ENCODE assay signal across 24 cellular contexts in the genomic region with DNA sequence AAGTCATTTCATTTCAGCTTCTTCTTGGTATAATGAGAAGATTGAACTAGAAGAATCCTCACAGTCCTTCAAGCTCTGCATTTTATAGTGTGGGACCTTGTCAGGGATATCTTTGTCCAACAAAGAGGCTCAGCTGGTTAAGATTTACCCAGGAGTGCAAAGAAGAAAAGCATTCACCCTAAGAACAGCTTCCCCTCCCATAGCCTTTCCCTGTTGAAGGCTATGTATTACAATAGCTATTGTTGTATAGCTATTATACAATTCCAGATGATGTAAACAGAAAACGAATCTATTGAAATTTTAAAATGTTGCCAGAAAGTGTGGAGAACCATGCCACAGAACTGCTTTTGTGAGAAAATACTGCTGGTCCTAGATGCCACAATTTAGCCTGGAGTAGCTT.
"Had no signal": no experiment of that assay in that cellular context is flagged by ENCODE, and none has a peak within 500 bp of the region (broad histone marks: within the 10 kb centered on the region; RNA-seq: fewer than 3 reads in every experiment).

No MANE protein-coding gene starts in this region.

- H3K9ac ChIP-seq: SK-N-SH had no signal

- H3K27me3 Mint-ChIP-seq: activated CD4-positive, alpha-beta memory T cell treated with anti-CD3 and anti-CD28 coated beads for 36 hours; activated CD4-positive, alpha-beta T cell treated with anti-CD3 and anti-CD28 coated beads, Interleukin-2, amount 10 ng/mL, durations not matched to agents 7 days and 5 days; activated naive CD8-positive, alpha-beta T cell had no signal

- H3K36me3 ChIP-seq: brain microvascular endothelial cell, cardiac muscle cell, SJCRH30 had no signal

- H3K4me1 ChIP-seq: SJCRH30 had no signal

- H3K27ac ChIP-seq: brain microvascular endothelial cell, cardiac muscle cell, SJCRH30, VCaP had no signal

- ATAC-seq: activated T-cell treated with anti-CD3 and anti-CD28 coated beads, Interleukin-2, amount 50 U/mL, for 4 hours had no signal

- H3K27me3 ChIP-seq: brain microvascular endothelial cell, cardiac muscle cell, SJCRH30 had no signal

- H3K4me1 Mint-ChIP-seq: activated CD4-positive, alpha-beta T cell treated with anti-CD3 and anti-CD28 coated beads, Interleukin-2, amount 10 ng/mL, durations not matched to agents 7 days and 5 days had no signal

- H3K9me3 Mint-ChIP-seq: activated CD4-positive, alpha-beta memory T cell treated with anti-CD3 and anti-CD28 coated beads for 36 hours; activated CD4-positive, alpha-beta T cell treated with anti-CD3 and anti-CD28 coated beads, Interleukin-2, amount 10 ng/mL, durations not matched to agents 7 days and 5 days; activated T-cell treated with anti-CD3 and anti-CD28 coated beads, Interleukin-2, amount 50 U/mL, for 4 hours had no signal

- H3K9me3 ChIP-seq: SJCRH30, SK-N-SH had no signal

- DNase-seq: activated CD4-positive, alpha-beta memory T cell treated with anti-CD3 and anti-CD28 coated beads for 36 hours; activated CD4-positive, alpha-beta T cell treated with anti-CD3 and anti-CD28 coated beads, Interleukin-2, amount 10 ng/mL, durations not matched to agents 7 days and 5 days; activated CD4-positive, CD25-positive, alpha-beta regulatory T cell; activated CD8-positive, alpha-beta memory T cell treated with anti-CD3 and anti-CD28 coated beads for 24 hours; activated effector memory CD4-positive, alpha-beta T cell treated with anti-CD3 and anti-CD28 coated beads, Interleukin-2, amount 50 U/mL, for 16 hours; activated naive CD4-positive, alpha-beta T cell treated with Interleukin-2 at 50 U/mL for 16 hours; activated T-cell treated with anti-CD3 and anti-CD28 coated beads, Interleukin-2, amount 50 U/mL, for 4 hours; amygdala; brain microvascular endothelial cell; KG1; NCI-H1092; NCI-H1417; NCI-H1930; NCI-H2171; NCI-H2227 treated with DMSO at 0.1 percent for 48 hours; NCI-H446 treated with DMSO at 0.1 percent for 48 hours; NCI-H526; NCI-H774; SJCRH30; SK-N-SH; T-helper 1 cell had no signal

- H3K4me3 ChIP-seq: cardiac muscle cell, SJCRH30 had no signal

- H3K36me3 Mint-ChIP-seq: activated CD4-positive, alpha-beta memory T cell treated with anti-CD3 and anti-CD28 coated beads for 36 hours; activated naive CD8-positive, alpha-beta T cell had no signal

- H3K4me3 Mint-ChIP-seq: activated CD4-positive, alpha-beta memory T cell treated with anti-CD3 and anti-CD28 coated beads for 36 hours; activated CD4-positive, alpha-beta T cell treated with anti-CD3 and anti-CD28 coated beads, Interleukin-2, amount 10 ng/mL, durations not matched to agents 7 days and 5 days; activated naive CD8-positive, alpha-beta T cell; activated T-cell treated with anti-CD3 and anti-CD28 coated beads, Interleukin-2, amount 50 U/mL, for 4 hours had no signal

- H3K27ac Mint-ChIP-seq: activated CD4-positive, alpha-beta memory T cell treated with anti-CD3 and anti-CD28 coated beads for 36 hours; activated CD4-positive, alpha-beta T cell treated with anti-CD3 and anti-CD28 coated beads, Interleukin-2, amount 10 ng/mL, durations not matched to agents 7 days and 5 days; activated naive CD8-positive, alpha-beta T cell had no signal
